ENCODE assay signal across 13 cellular contexts in genomic region chr3:14411166-14411526, GRCh38. TPM values are rescaled to one million over a fixed set of nuclear protein-coding genes. Genes with fewer than 3 reads are reported as not detected.
DNase-seq lines count a peak whose midpoint lies in the region; ATAC-seq and TF ChIP-seq lines count a peak whose summit lies in the region.
"Had no signal": no experiment of that assay in that cellular context is flagged by ENCODE, and none has a peak within 500 bp of the region (broad histone marks: within the 10 kb centered on the region; RNA-seq: fewer than 3 reads in every experiment).

No MANE protein-coding gene starts in this region.

- H3K9ac ChIP-seq in BLaER1 (no peak overlapping the region), mesenchymal stem cell (ENCODE audit: low read length) (peak overlapping the region; percentile 26)
- H3K9ac ChIP-seq: parathyroid adenoma had no signal

- WGBS in mesenchymal stem cell = 92% methylated on average over 9 of the region's 9 CpGs

- no peak overlapping the region for H2BK5ac ChIP-seq in mesenchymal stem cell (ENCODE audit: low read depth, low read length, poor library complexity, severe bottlenecking)

- DNase-seq in HFFc6 = no peak
- no peak for DNase-seq in activated naive CD4-positive, alpha-beta T cell treated with anti-CD3 and anti-CD28 coated beads, Interleukin-2, amount 50 U/mL, for 72 hours (ENCODE audit: low spot score in 2 of 2)
- no peak for DNase-seq in mesenchymal stem cell
- no peak for DNase-seq in hepatic stellate cell (ENCODE audit: low spot score)
- no peak for DNase-seq in NCI-H2196 (lab: John Stamatoyannopoulos, UW; ENCODE audit: unreplicated experiment)
- DNase-seq in stimulated activated CD4-positive, alpha-beta T cell treated with anti-CD3 and anti-CD28 coated beads, Interleukin-4, amount 100 ng/mL, for 1 hour = no peak
- DNase-seq: effector memory CD8-positive, alpha-beta T cell; left colon; NCI-H524 treated with DMSO at 0.1 percent for 48 hours; stimulated activated CD4-positive, alpha-beta T cell treated with anti-CD3 and anti-CD28 coated beads, Interleukin-2, amount 100 ng/mL, for 48 hours had no signal

- H3K4me1 Mint-ChIP-seq in HFFc6 (ENCODE audit: low read depth) = peaks cover 80% of the 10 kb centered on the region

- H3K27ac Mint-ChIP-seq in HFFc6 = peak overlapping the region; percentile 90
- H3K27ac Mint-ChIP-seq in activated naive CD4-positive, alpha-beta T cell treated with anti-CD3 and anti-CD28 coated beads, Interleukin-2, amount 50 U/mL, for 72 hours = peak overlapping the region; percentile 68 to 87

- H4K8ac ChIP-seq in mesenchymal stem cell (ENCODE audit: low read length) = peak overlapping the region; percentile 71

- peaks cover 57% of the 10 kb centered on the region for H3K4me1 ChIP-seq in BLaER1
- peaks cover 61% of the 10 kb centered on the region for H3K4me1 ChIP-seq in mesenchymal stem cell (ENCODE audit: control insufficient read depth, insufficient read depth, low read depth, low read length)
- H3K4me1 ChIP-seq: parathyroid adenoma had no signal

- H3K36me3 Mint-ChIP-seq in HFFc6 (ENCODE audit: low read depth) = peaks cover 35% of the 10 kb centered on the region
- H3K36me3 Mint-ChIP-seq in activated naive CD4-positive, alpha-beta T cell treated with anti-CD3 and anti-CD28 coated beads, Interleukin-2, amount 50 U/mL, for 72 hours = peaks cover 11 to 13% of the 10 kb centered on the region in 2 donors

- peak overlapping the region; percentile 9 for H2BK120ac ChIP-seq in mesenchymal stem cell (ENCODE audit: low read depth, low read length)

- H2AK5ac ChIP-seq in mesenchymal stem cell (ENCODE audit: low read length, severe bottlenecking) = peak overlapping the region; percentile 27

- no peak overlapping the region for H3K27ac ChIP-seq in BLaER1
- H3K27ac ChIP-seq in mesenchymal stem cell (ENCODE audit: low read length, poor library complexity, severe bottlenecking) = no peak overlapping the region
- H3K27ac ChIP-seq: parathyroid adenoma had no signal

- peak overlapping the region; percentile 64 for H3K4me2 ChIP-seq in BLaER1
- no peak overlapping the region for H3K4me2 ChIP-seq in mesenchymal stem cell (ENCODE audit: low read length, poor library complexity, severe bottlenecking)

- TF ChIP-seq CTCF in HFFc6 (IDR thresholded peaks at IDR 0.05) = no peak

- peak overlapping the region; percentile 37 for H2BK15ac ChIP-seq in mesenchymal stem cell (ENCODE audit: low read depth, poor library complexity, severe bottlenecking)

- no peak for ATAC-seq in activated naive CD4-positive, alpha-beta T cell treated with anti-CD3 and anti-CD28 coated beads, Interleukin-2, amount 50 U/mL, for 72 hours
- no peak for ATAC-seq in GM19324 (IDR thresholded peaks at IDR 0.05; ENCODE audit: low FRiP score, unreplicated experiment)

- H3K4ac ChIP-seq in mesenchymal stem cell (ENCODE audit: low read depth in 1 of 2, low read length in 2 of 2) = peak overlapping the region; percentile 61 to 75

- H4K20me1 ChIP-seq in BLaER1 = peaks cover 100% of the 10 kb centered on the region

- peak overlapping the region; percentile 60 for H4K91ac ChIP-seq in mesenchymal stem cell (ENCODE audit: low read length)

- H3K27me3 Mint-ChIP-seq in HFFc6 (ENCODE audit: insufficient read depth) = peaks cover 1% of the 10 kb centered on the region
- H3K27me3 Mint-ChIP-seq: effector memory CD8-positive, alpha-beta T cell had no signal

- H2AFZ ChIP-seq in mesenchymal stem cell (ENCODE audit: low read depth, low read length) = no peak overlapping the region
- H2AFZ ChIP-seq: parathyroid adenoma had no signal

- peak overlapping the region in 1 of 2 experiments; percentile 19 for H3K14ac ChIP-seq in mesenchymal stem cell (ENCODE audit: low read length in 2 of 2)

- no peaks in the 10 kb centered on the region for H3K27me3 ChIP-seq in BLaER1
- H3K27me3 ChIP-seq in mesenchymal stem cell (ENCODE audit: control insufficient read depth in 1 of 2, insufficient read depth in 1 of 2, low read length in 2 of 2) = no peaks in the 10 kb centered on the region

- H2BK12ac ChIP-seq in mesenchymal stem cell (ENCODE audit: low read length in 2 of 2) = peak overlapping the region; percentile 71 to 89

- no peak overlapping the region for H3K23ac ChIP-seq in mesenchymal stem cell (ENCODE audit: low read length in 2 of 2)

- H3K79me1 ChIP-seq in mesenchymal stem cell (replicated peaks; ENCODE audit: low read length, poor library complexity, severe bottlenecking) = peaks cover 11% of the 10 kb centered on the region

- H3K4me3 ChIP-seq in BLaER1 (no peak overlapping the region), mesenchymal stem cell (ENCODE audit: insufficient read depth in 1 of 2, low read depth in 1 of 2, low read length in 2 of 2) (no peak overlapping the region)

- peak overlapping the region; percentile 50; the same call in 1 of the 2 replicates for H3K4me3 Mint-ChIP-seq in HFFc6
- H3K4me3 Mint-ChIP-seq: effector memory CD8-positive, alpha-beta T cell had no signal

- H3K36me3 ChIP-seq in BLaER1 (peaks cover 63% of the 10 kb centered on the region), mesenchymal stem cell (ENCODE audit: control insufficient read depth in 1 of 2, insufficient read depth in 2 of 2, low read depth in 1 of 2, low read length in 2 of 2) (peaks cover 9 to 55% of the 10 kb centered on the region in 2 experiments)

- H3K18ac ChIP-seq in mesenchymal stem cell (ENCODE audit: low read depth in 1 of 2, low read length in 2 of 2) = peak overlapping the region; percentile 85 to 92

- H3K9me3 ChIP-seq in BLaER1 = no peaks in the 10 kb centered on the region
- no peaks in the 10 kb centered on the region for H3K9me3 ChIP-seq in mesenchymal stem cell (ENCODE audit: control insufficient read depth, low read length)

- H3K9me3 Mint-ChIP-seq in HFFc6 = no peaks in the 10 kb centered on the region
- no peaks in the 10 kb centered on the region for H3K9me3 Mint-ChIP-seq in activated naive CD4-positive, alpha-beta T cell treated with anti-CD3 and anti-CD28 coated beads, Interleukin-2, amount 50 U/mL, for 72 hours
- H3K9me3 Mint-ChIP-seq: effector memory CD8-positive, alpha-beta T cell had no signal

RNA-seq across cellular contexts. Expression of gene SLC6A6, which starts 8.7 kb away (rescaled TPM):
- 10 to 100 TPM; 22.5 to 33.0 (median 28.6) TPM for total RNA-seq in HFFc6 (2021; fragmentation: NEBNext Ultra II Directional; extraction: Animal tissue kit (Norgen Biotek cat#: 25700))
- total RNA-seq in activated naive CD4-positive, alpha-beta T cell treated with anti-CD3 and anti-CD28 coated beads, Interleukin-2, amount 50 U/mL, for 72 hours = 10 to 100 TPM; 52.7 to 71.9 TPM
- polyA plus RNA-seq in mesenchymal stem cell (2013, experiment 1 of 2) = 34.8 TPM
- 33.8 TPM for polyA plus RNA-seq in mesenchymal stem cell (2013, experiment 2 of 2)
